18 cellular contexts compared by ENCODE assay signal in genomic region chr10:94521276-94522250, GRCh38.
"Had no signal": no experiment of that assay in that cellular context is flagged by ENCODE, and none has a peak within 500 bp of the region (broad histone marks: within the 10 kb centered on the region; RNA-seq: fewer than 3 reads in every experiment).

No MANE protein-coding gene starts in this region.

- DNase-seq: activated CD4-positive, alpha-beta T cell treated with anti-CD3 and anti-CD28 coated beads, Interleukin-2, amount 50 U/mL, for 1 hour; activated CD4-positive, CD25-positive, alpha-beta regulatory T cell treated with anti-CD3 and anti-CD28 coated beads, Interleukin-2, amount 50 U/mL, for 72 hours; activated CD8-positive, alpha-beta T cell treated with anti-CD3 and anti-CD28 coated beads, Interleukin-2, amount 10 ng/mL, durations not matched to agents 7 days and 5 days; activated gamma-delta T cell; activated naive CD4-positive, alpha-beta T cell treated with anti-CD3 and anti-CD28 coated beads, Interleukin-2, amount 50 U/mL, for 16 hours; activated naive CD8-positive, alpha-beta T cell treated with anti-CD3 and anti-CD28 coated beads, Interleukin-2, amount 50 U/mL, for 24 hours; dermis blood vessel endothelial cell; effector memory CD4-positive, alpha-beta T cell; retina; sigmoid colon; stimulated activated CD4-positive, alpha-beta T cell treated with anti-CD3 and anti-CD28 coated beads, Interleukin-15, amount 100 ng/mL, for 24 hours; stimulated activated CD4-positive, alpha-beta T cell treated with anti-CD3 and anti-CD28 coated beads, Interleukin-2, amount 100 ng/mL, for 48 hours; stimulated activated naive CD4-positive, alpha-beta T cell treated with Interleukin-2 at 50 U/mL for 16 hours; upper lobe of left lung had no signal

- H3K27ac Mint-ChIP-seq: activated CD8-positive, alpha-beta T cell treated with anti-CD3 and anti-CD28 coated beads, Interleukin-2, amount 10 ng/mL, durations not matched to agents 7 days and 5 days; activated naive CD8-positive, alpha-beta T cell treated with anti-CD3 and anti-CD28 coated beads, Interleukin-2, amount 50 U/mL, for 24 hours; activated T-helper 1 cell treated with anti-CD3 and anti-CD28 coated beads, Interleukin-12 subunit alpha, Interleukin-12 subunit beta, Interleukin-2, Interleukin-4 antibody, amounts not matched to agents 30 ng/mL and 10 ng/mL and 1 ng/mL, durations not matched to agents 14 hours and 24 hours and 36 hours; nephron had no signal

- H3K4me3 Mint-ChIP-seq: activated CD8-positive, alpha-beta T cell treated with anti-CD3 and anti-CD28 coated beads, Interleukin-2, amount 10 ng/mL, durations not matched to agents 7 days and 5 days; activated naive CD8-positive, alpha-beta T cell treated with anti-CD3 and anti-CD28 coated beads, Interleukin-2, amount 50 U/mL, for 24 hours; activated T-helper 1 cell treated with anti-CD3 and anti-CD28 coated beads, Interleukin-12 subunit alpha, Interleukin-12 subunit beta, Interleukin-2, Interleukin-4 antibody, amounts not matched to agents 30 ng/mL and 10 ng/mL and 1 ng/mL, durations not matched to agents 14 hours and 24 hours and 36 hours; nephron had no signal

- H3K27me3 ChIP-seq: esophagus muscularis mucosa, sigmoid colon, upper lobe of left lung had no signal

- H3K4me1 Mint-ChIP-seq: activated naive CD8-positive, alpha-beta T cell treated with anti-CD3 and anti-CD28 coated beads, Interleukin-2, amount 50 U/mL, for 24 hours; nephron had no signal

- H3K9me3 Mint-ChIP-seq: activated naive CD8-positive, alpha-beta T cell treated with anti-CD3 and anti-CD28 coated beads, Interleukin-2, amount 50 U/mL, for 24 hours; activated T-helper 1 cell treated with anti-CD3 and anti-CD28 coated beads, Interleukin-12 subunit alpha, Interleukin-12 subunit beta, Interleukin-2, Interleukin-4 antibody, amounts not matched to agents 30 ng/mL and 10 ng/mL and 1 ng/mL, durations not matched to agents 14 hours and 24 hours and 36 hours; nephron had no signal

- H3K4me3 ChIP-seq: esophagus muscularis mucosa, sigmoid colon, smooth muscle cell, upper lobe of left lung had no signal

- H3K4me2 ChIP-seq: smooth muscle cell had no signal

- H3K27ac ChIP-seq: esophagus muscularis mucosa, sigmoid colon, upper lobe of left lung had no signal

- H3K9me3 ChIP-seq: esophagus muscularis mucosa, sigmoid colon, upper lobe of left lung had no signal

- ATAC-seq: activated CD8-positive, alpha-beta T cell treated with anti-CD3 and anti-CD28 coated beads, Interleukin-2, amount 10 ng/mL, durations not matched to agents 7 days and 5 days; activated naive CD8-positive, alpha-beta T cell treated with anti-CD3 and anti-CD28 coated beads, Interleukin-2, amount 50 U/mL, for 24 hours had no signal

- H3K4me1 ChIP-seq: esophagus muscularis mucosa, sigmoid colon, upper lobe of left lung had no signal
